ENCODE assay signal across 25 cellular contexts in the genomic region with DNA sequence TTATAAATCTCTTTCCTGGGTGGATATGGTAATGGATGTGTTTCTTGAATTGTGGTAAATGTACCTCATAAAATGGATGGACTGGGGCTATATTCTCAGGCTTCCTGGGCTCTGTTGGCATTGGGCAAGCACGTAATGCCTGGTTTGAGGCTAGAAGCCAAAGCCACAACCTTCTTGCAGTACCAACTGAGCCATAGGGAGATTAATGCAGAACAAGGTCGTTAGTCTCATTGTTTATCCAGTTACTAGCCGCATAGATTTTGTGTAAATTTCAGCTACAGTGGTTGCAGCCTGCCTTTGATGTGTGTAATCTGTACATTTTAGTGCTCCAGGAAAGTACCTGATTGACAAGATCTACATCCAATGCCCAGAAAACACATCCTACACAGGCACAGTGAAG. TPM values are rescaled to one million over a fixed set of nuclear protein-coding genes. Genes with fewer than 3 reads are reported as not detected.
DNase-seq lines count a peak whose midpoint lies in the region; ATAC-seq and TF ChIP-seq lines count a peak whose summit lies in the region.
"Had no signal": no experiment of that assay in that cellular context is flagged by ENCODE, and none has a peak within 500 bp of the region (broad histone marks: within the 10 kb centered on the region; RNA-seq: fewer than 3 reads in every experiment).

No MANE protein-coding gene starts in this region.

- H3K9ac ChIP-seq in neural progenitor cell = no peak overlapping the region
- H3K9ac ChIP-seq: GM23248 had no signal

- POLR2A ChIA-PET in CD8-positive, alpha-beta T cell (lab: Charles Lee) = no interaction called here

- H3K4me1 ChIP-seq in CD8-positive, alpha-beta T cell (ENCODE audit: insufficient read depth, low read length) = peaks cover 21% of the 10 kb centered on the region
- peaks cover 16% of the 10 kb centered on the region for H3K4me1 ChIP-seq in neural progenitor cell
- H3K4me1 ChIP-seq: A549 had no signal

- no peaks in the 10 kb centered on the region for H3K79me2 ChIP-seq in neural progenitor cell (ENCODE audit: low read depth)

- H3K4me1 Mint-ChIP-seq in CD8-positive, alpha-beta T cell (ENCODE audit: low read depth) = peaks cover 41% of the 10 kb centered on the region
- peaks cover 23% of the 10 kb centered on the region for H3K4me1 Mint-ChIP-seq in neural progenitor cell

- H3K9me3 ChIP-seq in CD8-positive, alpha-beta T cell (ENCODE audit: low read length) = no peaks in the 10 kb centered on the region
- H3K9me3 ChIP-seq in neural progenitor cell (ENCODE audit: low read depth) = no peaks in the 10 kb centered on the region
- H3K9me3 ChIP-seq: A549, HAP-1, SJSA1 had no signal

- ATAC-seq in CD8-positive, alpha-beta T cell = no peak
- ATAC-seq in HG03039 (IDR thresholded peaks at IDR 0.05; ENCODE audit: unreplicated experiment) = no peak
- ATAC-seq: A549, T-cell had no signal

- no peak overlapping the region for H2AFZ ChIP-seq in neural progenitor cell (replicated peaks)
- H2AFZ ChIP-seq: GM23248, PC-9 had no signal

- peaks cover 4% of the 10 kb centered on the region for H4K20me1 ChIP-seq in neural progenitor cell (ENCODE audit: low read depth)

- H3K36me3 ChIP-seq in CD8-positive, alpha-beta T cell (ENCODE audit: insufficient read depth, low read length) = peaks cover 8% of the 10 kb centered on the region
- no peaks in the 10 kb centered on the region for H3K36me3 ChIP-seq in neural progenitor cell
- H3K36me3 ChIP-seq: HAP-1, SJSA1 had no signal

- TF ChIP-seq POLR2A in lower leg skin (IDR thresholded peaks at IDR 0.05) = no peak

- H3K27ac ChIP-seq in CD8-positive, alpha-beta T cell (ENCODE audit: low read depth, low read length) = no peak overlapping the region
- H3K27ac ChIP-seq in neural progenitor cell = no peak overlapping the region
- H3K27ac ChIP-seq: A549, C4-2B, GM23248, PC-9, SJSA1 had no signal

- peaks cover 18% of the 10 kb centered on the region for H3F3A ChIP-seq in neural progenitor cell (ENCODE audit: low read depth)

- peak overlapping the region; percentile 27 for H3K27ac Mint-ChIP-seq in CD8-positive, alpha-beta T cell
- peak overlapping the region; percentile 87 for H3K27ac Mint-ChIP-seq in neural progenitor cell
- H3K27ac Mint-ChIP-seq: IgD-negative memory B cell, T-cell had no signal

- intact Hi-C loops in CD8-positive, alpha-beta T cell (cut with DNase I, micrococcal nuclease) = loop anchor here in 1 of 2 experiments (2.0 to 10.0 kb wide), 3 partner anchors 69 to 461 kb away; no protein-coding TSS in a partner anchor
- intact Hi-C loops in lower leg skin (cut with DNase I; ENCODE audit: low total_unique reads) = no loop called here

- no peak for DNase-seq in CD8-positive, alpha-beta T cell
- peak; percentile 75 for DNase-seq in Jurkat, Clone E6-1 (ENCODE audit: low read depth, low spot score)
- DNase-seq in astrocyte of the hippocampus (ENCODE audit: low read depth, low spot score) (peak; percentile 75), neural progenitor cell (ENCODE audit: low spot score) (no peak), lower leg skin (ENCODE audit: low spot score in 2 of 2) (no peak), NCI-H2081 treated with DMSO at 0.1 percent for 48 hours (lab: John Stamatoyannopoulos, UW) (no peak)
- DNase-seq: DMS153, DND-41, GM23248, Karpas-422, NCI-H1105, NCI-H1436 treated with DMSO at 0.1 percent for 48 hours, NCI-H1930, NCI-H2227 treated with DMSO at 0.1 percent for 48 hours, NCI-H526 treated with DMSO at 0.1 percent for 48 hours, PC-9, Right ventricle myocardium superior, RPMI8226, T-cell had no signal

- WGBS in lower leg skin, 2 donors = 73 to 79% methylated on average over 3 of the region's 3 CpGs

- H3K27me3 Mint-ChIP-seq in CD8-positive, alpha-beta T cell (ENCODE audit: low read depth) = peaks cover 2% of the 10 kb centered on the region
- H3K27me3 Mint-ChIP-seq in neural progenitor cell (ENCODE audit: insufficient read depth, low read depth) = peaks cover 10% of the 10 kb centered on the region

- H3K4me3 Mint-ChIP-seq in CD8-positive, alpha-beta T cell = no peak overlapping the region
- H3K4me3 Mint-ChIP-seq in neural progenitor cell = peak overlapping the region; percentile 38
- H3K4me3 Mint-ChIP-seq: T-cell had no signal

- CTCF ChIA-PET in CD8-positive, alpha-beta T cell (lab: Charles Lee) = interaction anchor here (0.7 to 1.7 kb wide), 3 partner anchors 98 to 216 kb away, joined by 3 to 11 read pairs (median 3); no protein-coding TSS in a partner anchor

- no peaks in the 10 kb centered on the region for H3K9me3 Mint-ChIP-seq in CD8-positive, alpha-beta T cell
- no peaks in the 10 kb centered on the region for H3K9me3 Mint-ChIP-seq in neural progenitor cell
- H3K9me3 Mint-ChIP-seq: T-cell had no signal

- H3K4me3 ChIP-seq in CD8-positive, alpha-beta T cell (ENCODE audit: low read depth, low read length) = no peak overlapping the region
- H3K4me3 ChIP-seq in Jurkat, Clone E6-1 (ENCODE audit: low read length) = no peak overlapping the region
- H3K4me3 ChIP-seq in neural progenitor cell (no peak overlapping the region), lower leg skin (ENCODE audit: low read depth, poor library complexity, severe bottlenecking) (no peak overlapping the region)
- H3K4me3 ChIP-seq: A549, GM23248, HAP-1, PC-9, SJSA1 had no signal

- peaks cover 35% of the 10 kb centered on the region for H3K36me3 Mint-ChIP-seq in CD8-positive, alpha-beta T cell
- H3K36me3 Mint-ChIP-seq in neural progenitor cell = no peaks in the 10 kb centered on the region

- TF ChIP-seq CTCF in CD8-positive, alpha-beta T cell (IDR thresholded peaks at IDR 0.05) = no peak
- TF ChIP-seq CTCF in neural progenitor cell (IDR thresholded peaks at IDR 0.05) (no peak), lower leg skin (IDR thresholded peaks at IDR 0.05) (no peak)

- no peaks in the 10 kb centered on the region for H3K27me3 ChIP-seq in CD8-positive, alpha-beta T cell (ENCODE audit: insufficient read depth, low read length)
- peaks cover 98% of the 10 kb centered on the region for H3K27me3 ChIP-seq in neural progenitor cell
- H3K27me3 ChIP-seq: SJSA1 had no signal

- no peak overlapping the region for H3K4me2 ChIP-seq in neural progenitor cell
- H3K4me2 ChIP-seq: A549, PC-9 had no signal

RNA-seq across cellular contexts. Expression of a gene that starts 7.2 kb away (rescaled TPM):
- 100 to 1,000 TPM; 325 to 335 TPM for total RNA-seq in CD8-positive, alpha-beta T cell
- 288 TPM for polyA plus RNA-seq in Jurkat, Clone E6-1 (2012; ENCODE audit: insufficient read depth, insufficient read length)
- total RNA-seq in neural progenitor cell (ENCODE audit: low replicate concordance) = 15.0 and 19.4 TPM in 2 replicates
- 10 to 100 TPM in 2 of 4 donors, 1 to 10 TPM in 2; 1.7 to 17.8 (median 7.8) TPM for total RNA-seq in lower leg skin
- total RNA-seq: GM23248 had no signal
- polyA plus RNA-seq: A549 had no signal

Comparison
In these comparisons a context has a peak if more than half of its experiments do, and no peak if none do; other contexts are left out.
1. DNase-seq: peak in Jurkat, Clone E6-1 (single experiment) and astrocyte of the hippocampus (single experiment); none in CD8-positive, alpha-beta T cell (0 of 7), neural progenitor cell (single experiment), lower leg skin (0 of 2) and NCI-H2081 treated with DMSO at 0.1 percent for 48 hours (single experiment).
2. RNA of a gene that starts 7.2 kb away (total RNA-seq): 325 to 335 TPM in CD8-positive, alpha-beta T cell; 15.0 to 19.4 TPM in neural progenitor cell and 1.7 to 17.8 TPM in lower leg skin; every median in the first group is over 10 times any median in the second.